In the genomic region with DNA sequence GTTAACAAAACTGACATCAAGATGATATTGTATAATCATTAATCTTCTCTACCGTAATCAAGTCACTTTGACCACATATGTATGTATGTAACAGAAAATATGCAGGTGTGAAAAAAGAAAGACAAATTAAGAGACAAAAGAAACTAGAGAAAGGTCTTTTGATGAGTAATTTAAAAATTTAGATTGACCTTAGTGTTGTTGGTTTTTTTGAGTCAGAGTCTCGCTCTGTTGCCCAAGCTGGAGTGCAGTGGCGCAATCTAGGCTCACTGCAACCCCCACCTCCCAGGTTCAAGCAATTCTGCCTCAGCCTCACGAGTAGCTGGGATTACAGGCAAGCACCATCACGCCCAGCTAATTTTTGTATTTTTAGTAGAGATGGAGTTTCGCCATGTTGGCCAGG, we compare ENCODE assay signal across 8 cellular contexts.
DNase-seq lines count a peak whose midpoint lies in the region; ATAC-seq and TF ChIP-seq lines count a peak whose summit lies in the region.
"Not testable (repeated sequence)": the region's sequence is repeated elsewhere in the genome, so short reads cannot be mapped to it uniquely, and the experiment has no call there.

No MANE protein-coding gene starts in this region.

- H3K4me1 Mint-ChIP-seq in activated CD4-positive, alpha-beta T cell treated with anti-CD3 and anti-CD28 coated beads, Interleukin-2, amount 10 ng/mL, durations not matched to agents 24 days and 14 days, result not testable (repeated sequence)
- H3K4me1 Mint-ChIP-seq in natural killer cell, result peaks cover 21 to 28% of the 10 kb centered on the region in 2 donors

- intact Hi-C loops in activated CD4-positive, alpha-beta T cell treated with anti-CD3 and anti-CD28 coated beads, Interleukin-2, amount 10 ng/mL, durations not matched to agents 24 days and 14 days (cut with micrococcal nuclease); natural killer cell (cut with micrococcal nuclease): not testable (repeated sequence)

- H3K9me3 Mint-ChIP-seq in activated CD4-positive, alpha-beta T cell treated with anti-CD3 and anti-CD28 coated beads, Interleukin-2, amount 10 ng/mL, durations not matched to agents 24 days and 14 days; natural killer cell: not testable (repeated sequence)

- not testable (repeated sequence) for H3K4me3 Mint-ChIP-seq in activated CD4-positive, alpha-beta T cell treated with anti-CD3 and anti-CD28 coated beads, Interleukin-2, amount 10 ng/mL, durations not matched to agents 24 days and 14 days; natural killer cell

- in situ Hi-C loops in GM13977 (cut with MboI; ENCODE audit: low pct_unique_long_range_greater_than_20kb, low sequenced_read_pairs, unreplicated experiment), result not testable (repeated sequence)

- TF ChIP-seq CTCF in GM13977 (IDR thresholded peaks at IDR 0.05; ENCODE audit: extremely low read depth, insufficient read depth, missing control alignments); GM20000 (IDR thresholded peaks at IDR 0.05; ENCODE audit: extremely low read depth, missing control alignments); natural killer cell (IDR thresholded peaks at IDR 0.05): not testable (repeated sequence)

- ATAC-seq in GM18907 (IDR thresholded peaks at IDR 0.05; ENCODE audit: unreplicated experiment) (peak; percentile 89), HG02571 (IDR thresholded peaks at IDR 0.05; ENCODE audit: unreplicated experiment) (peak; percentile 83), HG03039 (IDR thresholded peaks at IDR 0.05; ENCODE audit: unreplicated experiment) (peak; percentile 71), HG03432 (IDR thresholded peaks at IDR 0.05; ENCODE audit: unreplicated experiment) (peak; percentile 90)
- ATAC-seq in natural killer cell, result not testable (repeated sequence)

- H3K27ac Mint-ChIP-seq in activated CD4-positive, alpha-beta T cell treated with anti-CD3 and anti-CD28 coated beads, Interleukin-2, amount 10 ng/mL, durations not matched to agents 24 days and 14 days, result peak overlapping the region; percentile 56
- H3K27ac Mint-ChIP-seq in natural killer cell, result peak overlapping the region; percentile 29 to 75

- DNase-seq in GM13977 (ENCODE audit: low spot score) (peak; percentile 25), GM20000 (ENCODE audit: low spot score) (peak; percentile 24)
- not testable (repeated sequence) for DNase-seq in activated CD4-positive, alpha-beta T cell treated with anti-CD3 and anti-CD28 coated beads, Interleukin-2, amount 10 ng/mL, durations not matched to agents 24 days and 14 days; natural killer cell

- H3K27me3 Mint-ChIP-seq in activated CD4-positive, alpha-beta T cell treated with anti-CD3 and anti-CD28 coated beads, Interleukin-2, amount 10 ng/mL, durations not matched to agents 24 days and 14 days; natural killer cell (ENCODE audit: low read depth in 2 of 2): not testable (repeated sequence)

- H3K36me3 Mint-ChIP-seq in activated CD4-positive, alpha-beta T cell treated with anti-CD3 and anti-CD28 coated beads, Interleukin-2, amount 10 ng/mL, durations not matched to agents 24 days and 14 days (ENCODE audit: low read depth), result peaks cover 66% of the 10 kb centered on the region
- H3K36me3 Mint-ChIP-seq in natural killer cell, result peaks cover 30% of the 10 kb centered on the region
